Comparison of ENCODE assay signal across 23 cellular contexts in genomic region chrX:44227981-44228380, GRCh38.
A peak's percentile ranks its signal among the peaks of the same experiment; 100 is the strongest.
DNase-seq lines count a peak whose midpoint lies in the region; ATAC-seq and TF ChIP-seq lines count a peak whose summit lies in the region.
"Had no signal": no experiment of that assay in that cellular context is flagged by ENCODE, and none has a peak within 500 bp of the region (broad histone marks: within the 10 kb centered on the region; RNA-seq: fewer than 3 reads in every experiment).

No MANE protein-coding gene starts in this region.

- no peak for TF ChIP-seq CTCF in neural progenitor cell (IDR thresholded peaks at IDR 0.05)

- no peak overlapping the region for H3K27ac Mint-ChIP-seq in neural progenitor cell
- no peak overlapping the region for H3K27ac Mint-ChIP-seq in activated T-helper 2 cell treated with anti-CD3 and anti-CD28 coated beads, Interferon-gamma antibody, Interleukin-2, Interleukin-4, amounts not matched to agents 10 μg/mL and 5 μg/mL and 100 μg/mL, durations not matched to agents 14 hours and 24 hours and 36 hours
- no peak overlapping the region for H3K27ac Mint-ChIP-seq in activated naive CD4-positive, alpha-beta T cell treated with anti-CD3 and anti-CD28 coated beads, Interleukin-2, amount 50 U/mL, for 72 hours
- H3K27ac Mint-ChIP-seq: progenitor cell of endocrine pancreas; stimulated activated naive CD8-positive, alpha-beta T cell treated with anti-CD3 and anti-CD28 coated beads, Interleukin-15, amount 100 ng/mL, for 72 hours; T-cell had no signal

- no peak for ATAC-seq in activated naive CD4-positive, alpha-beta T cell treated with anti-CD3 and anti-CD28 coated beads, Interleukin-2, amount 50 U/mL, for 72 hours
- ATAC-seq: body of pancreas; left lung; right lobe of liver; stimulated activated naive CD8-positive, alpha-beta T cell treated with anti-CD3 and anti-CD28 coated beads, Interleukin-15, amount 100 ng/mL, for 72 hours; T-cell had no signal

- H3K4me3 Mint-ChIP-seq in neural progenitor cell = no peak overlapping the region
- H3K4me3 Mint-ChIP-seq in activated T-helper 2 cell treated with anti-CD3 and anti-CD28 coated beads, Interferon-gamma antibody, Interleukin-2, Interleukin-4, amounts not matched to agents 10 μg/mL and 5 μg/mL and 100 μg/mL, durations not matched to agents 14 hours and 24 hours and 36 hours (ENCODE audit: low read depth) = no peak overlapping the region
- H3K4me3 Mint-ChIP-seq: stimulated activated naive CD8-positive, alpha-beta T cell treated with anti-CD3 and anti-CD28 coated beads, Interleukin-15, amount 100 ng/mL, for 72 hours; T-cell had no signal

- no peak overlapping the region for H3K27ac ChIP-seq in neural progenitor cell
- H3K27ac ChIP-seq: body of pancreas, left lung, right lobe of liver, spleen, thyroid gland had no signal

- no peak overlapping the region for H3K4me3 ChIP-seq in neural progenitor cell
- H3K4me3 ChIP-seq: body of pancreas, left lung, right lobe of liver, spleen, thyroid gland had no signal

- DNase-seq in GM03348 (ENCODE audit: low spot score) (peak; percentile 28), M059J (ENCODE audit: low read depth) (peak; percentile 39), fibroblast of gingiva (ENCODE audit: low read depth) (peak; percentile 20), neural progenitor cell (ENCODE audit: low spot score) (no peak), NCI-H1436 treated with DMSO at 0.1 percent for 48 hours (lab: John Stamatoyannopoulos, UW) (no peak)
- DNase-seq in activated T-helper 2 cell treated with anti-CD3 and anti-CD28 coated beads, Interferon-gamma antibody, Interleukin-2, Interleukin-4, amounts not matched to agents 10 μg/mL and 5 μg/mL and 100 μg/mL, durations not matched to agents 14 hours and 24 hours and 36 hours (ENCODE audit: low spot score) = no peak
- DNase-seq in activated naive CD4-positive, alpha-beta T cell treated with anti-CD3 and anti-CD28 coated beads, Interleukin-2, amount 50 U/mL, for 72 hours (ENCODE audit: low spot score in 2 of 2) = no peak
- DNase-seq: activated CD4-positive, alpha-beta T cell treated with anti-CD3 and anti-CD28 coated beads, Interleukin-2, amount 50 U/mL, for 1 hour; activated naive CD4-positive, alpha-beta T cell treated with Interleukin-2 at 50 U/mL for 16 hours; activated T-cell treated with anti-CD3 and anti-CD28 coated beads, Interleukin-2, amount 50 U/mL, for 48 hours; body of pancreas; DMS 273 treated with DMSO at 0.1 percent for 48 hours; left lung; NCI-H1436; NCI-H446 treated with DMSO at 0.1 percent for 48 hours; NCI-H774; right lobe of liver; spleen; stimulated activated CD8-positive, alpha-beta memory T cell treated with anti-CD3 and anti-CD28 coated beads, Interleukin-4, amount 100 ng/mL, for 48 hours; stimulated activated naive CD8-positive, alpha-beta T cell treated with anti-CD3 and anti-CD28 coated beads, Interleukin-15, amount 100 ng/mL, for 72 hours; T-cell; thyroid gland had no signal

- peaks cover 2% of the 10 kb centered on the region for H3K9me3 Mint-ChIP-seq in neural progenitor cell
- no peaks in the 10 kb centered on the region for H3K9me3 Mint-ChIP-seq in activated T-helper 2 cell treated with anti-CD3 and anti-CD28 coated beads, Interferon-gamma antibody, Interleukin-2, Interleukin-4, amounts not matched to agents 10 μg/mL and 5 μg/mL and 100 μg/mL, durations not matched to agents 14 hours and 24 hours and 36 hours
- no peaks in the 10 kb centered on the region for H3K9me3 Mint-ChIP-seq in activated naive CD4-positive, alpha-beta T cell treated with anti-CD3 and anti-CD28 coated beads, Interleukin-2, amount 50 U/mL, for 72 hours
- H3K9me3 Mint-ChIP-seq: stimulated activated naive CD8-positive, alpha-beta T cell treated with anti-CD3 and anti-CD28 coated beads, Interleukin-15, amount 100 ng/mL, for 72 hours; T-cell had no signal

- peaks cover 6% of the 10 kb centered on the region for H3K4me1 Mint-ChIP-seq in neural progenitor cell
- no peaks in the 10 kb centered on the region for H3K4me1 Mint-ChIP-seq in activated T-helper 2 cell treated with anti-CD3 and anti-CD28 coated beads, Interferon-gamma antibody, Interleukin-2, Interleukin-4, amounts not matched to agents 10 μg/mL and 5 μg/mL and 100 μg/mL, durations not matched to agents 14 hours and 24 hours and 36 hours (ENCODE audit: low read depth)
- H3K4me1 Mint-ChIP-seq: stimulated activated naive CD8-positive, alpha-beta T cell treated with anti-CD3 and anti-CD28 coated beads, Interleukin-15, amount 100 ng/mL, for 72 hours had no signal

- no peaks in the 10 kb centered on the region for H3K36me3 Mint-ChIP-seq in neural progenitor cell
- H3K36me3 Mint-ChIP-seq in activated T-helper 2 cell treated with anti-CD3 and anti-CD28 coated beads, Interferon-gamma antibody, Interleukin-2, Interleukin-4, amounts not matched to agents 10 μg/mL and 5 μg/mL and 100 μg/mL, durations not matched to agents 14 hours and 24 hours and 36 hours (ENCODE audit: low read depth) = no peaks in the 10 kb centered on the region
- H3K36me3 Mint-ChIP-seq in activated naive CD4-positive, alpha-beta T cell treated with anti-CD3 and anti-CD28 coated beads, Interleukin-2, amount 50 U/mL, for 72 hours = no peaks in the 10 kb centered on the region

- no peaks in the 10 kb centered on the region for H3K27me3 ChIP-seq in neural progenitor cell
- H3K27me3 ChIP-seq: body of pancreas, left lung, right lobe of liver, spleen, thyroid gland had no signal

- no peaks in the 10 kb centered on the region for H3F3A ChIP-seq in neural progenitor cell (ENCODE audit: low read depth)

- no peaks in the 10 kb centered on the region for H4K20me1 ChIP-seq in neural progenitor cell (ENCODE audit: low read depth)

- H3K4me1 ChIP-seq in neural progenitor cell = no peaks in the 10 kb centered on the region
- H3K4me1 ChIP-seq: left lung, right lobe of liver, spleen had no signal

- H3K9me3 ChIP-seq in neural progenitor cell (ENCODE audit: low read depth) = no peaks in the 10 kb centered on the region
- H3K9me3 ChIP-seq: body of pancreas, left lung, right lobe of liver, spleen, thyroid gland had no signal

- H3K36me3 ChIP-seq in neural progenitor cell = no peaks in the 10 kb centered on the region
- H3K36me3 ChIP-seq: left lung, right lobe of liver, spleen, thyroid gland had no signal

- peak overlapping the region; percentile 46 for H2AFZ ChIP-seq in neural progenitor cell (replicated peaks)

- H3K79me2 ChIP-seq in neural progenitor cell (ENCODE audit: low read depth) = no peaks in the 10 kb centered on the region

- H3K27me3 Mint-ChIP-seq in neural progenitor cell (ENCODE audit: insufficient read depth, low read depth) = peaks cover 2% of the 10 kb centered on the region
- no peaks in the 10 kb centered on the region for H3K27me3 Mint-ChIP-seq in activated T-helper 2 cell treated with anti-CD3 and anti-CD28 coated beads, Interferon-gamma antibody, Interleukin-2, Interleukin-4, amounts not matched to agents 10 μg/mL and 5 μg/mL and 100 μg/mL, durations not matched to agents 14 hours and 24 hours and 36 hours (ENCODE audit: low read depth)
- H3K27me3 Mint-ChIP-seq: progenitor cell of endocrine pancreas; stimulated activated naive CD8-positive, alpha-beta T cell treated with anti-CD3 and anti-CD28 coated beads, Interleukin-15, amount 100 ng/mL, for 72 hours had no signal

- H3K9ac ChIP-seq in neural progenitor cell = no peak overlapping the region

- intact Hi-C loops in activated T-helper 2 cell treated with anti-CD3 and anti-CD28 coated beads, Interferon-gamma antibody, Interleukin-2, Interleukin-4, amounts not matched to agents 10 μg/mL and 5 μg/mL and 100 μg/mL, durations not matched to agents 14 hours and 24 hours and 36 hours (cut with micrococcal nuclease) = no loop called here

- no peak overlapping the region for H3K4me2 ChIP-seq in neural progenitor cell

Comparison
In these comparisons a context has a peak if more than half of its experiments do, and no peak if none do; other contexts are left out.
1. DNase-seq: peak in GM03348 (single experiment), M059J (single experiment) and fibroblast of gingiva (single experiment); none in neural progenitor cell (single experiment), activated T-helper 2 cell treated with anti-CD3 and anti-CD28 coated beads, Interferon-gamma antibody, Interleukin-2, Interleukin-4, amounts not matched to agents 10 μg/mL and 5 μg/mL and 100 μg/mL, durations not matched to agents 14 hours and 24 hours and 36 hours (single experiment), activated naive CD4-positive, alpha-beta T cell treated with anti-CD3 and anti-CD28 coated beads, Interleukin-2, amount 50 U/mL, for 72 hours (0 of 2) and NCI-H1436 treated with DMSO at 0.1 percent for 48 hours (single experiment).